ENCODE assay signal across 8 cellular contexts in genomic region chr7:48109848-48110663, GRCh38. TPM values are rescaled to one million over a fixed set of nuclear protein-coding genes. Genes with fewer than 3 reads are reported as not detected.
DNase-seq lines count a peak whose midpoint lies in the region; ATAC-seq and TF ChIP-seq lines count a peak whose summit lies in the region.

No MANE protein-coding gene starts in this region.

- no peak for DNase-seq in AG10803 (ENCODE audit: low read depth)
- DNase-seq in NCI-H2171 (lab: John Stamatoyannopoulos, UW): peak; percentile 33
- DNase-seq in activated CD4-positive, alpha-beta T cell treated with anti-CD3 and anti-CD28 coated beads, Interleukin-2, amount 10 ng/mL, durations not matched to agents 24 days and 14 days: peak; percentile 96
- no peak for DNase-seq in coronary artery (ENCODE audit: low spot score)
- peak; percentile 56 to 66 for DNase-seq in lung microvascular endothelial cell (ENCODE audit: low read depth in 2 of 2)
- peak; percentile 81 to 83 for DNase-seq in stimulated activated CD8-positive, alpha-beta memory T cell treated with anti-CD3 and anti-CD28 coated beads, Interleukin-2, amount 100 ng/mL, for 1 hour (ENCODE audit: low read depth in 2 of 2)

- no peaks in the 10 kb centered on the region for H3K27me3 Mint-ChIP-seq in activated CD4-positive, alpha-beta T cell treated with anti-CD3 and anti-CD28 coated beads, Interleukin-2, amount 10 ng/mL, durations not matched to agents 24 days and 14 days

- H3K4me3 ChIP-seq in AG10803 (ENCODE audit: low read length): no peak overlapping the region
- no peak overlapping the region for H3K4me3 ChIP-seq in coronary artery

- H3K9me3 Mint-ChIP-seq in activated CD4-positive, alpha-beta T cell treated with anti-CD3 and anti-CD28 coated beads, Interleukin-2, amount 10 ng/mL, durations not matched to agents 24 days and 14 days: no peaks in the 10 kb centered on the region

- TF ChIP-seq CTCF in AG10803 (conservative IDR thresholded peaks at IDR 0.05; ENCODE audit: low read length) (peak; percentile 100), coronary artery (IDR thresholded peaks at IDR 0.05) (peak; percentile 96)

- H3K36me3 Mint-ChIP-seq in activated CD4-positive, alpha-beta T cell treated with anti-CD3 and anti-CD28 coated beads, Interleukin-2, amount 10 ng/mL, durations not matched to agents 24 days and 14 days (ENCODE audit: low read depth): peaks cover 37% of the 10 kb centered on the region

- no peak overlapping the region for H3K27ac ChIP-seq in coronary artery

- peak overlapping the region; percentile 35 for H3K27ac Mint-ChIP-seq in activated CD4-positive, alpha-beta T cell treated with anti-CD3 and anti-CD28 coated beads, Interleukin-2, amount 10 ng/mL, durations not matched to agents 24 days and 14 days

- intact Hi-C loops in activated CD4-positive, alpha-beta T cell treated with anti-CD3 and anti-CD28 coated beads, Interleukin-2, amount 10 ng/mL, durations not matched to agents 24 days and 14 days (cut with micrococcal nuclease): loop anchor here (1.0 kb wide), 5 partner anchors 13 to 165 kb away; partner anchors contain the start of gene C7orf57

- ATAC-seq in GM18520 (IDR thresholded peaks at IDR 0.05; ENCODE audit: unreplicated experiment) (peak; percentile 88), HG03039 (IDR thresholded peaks at IDR 0.05; ENCODE audit: unreplicated experiment) (peak; percentile 84)

- peaks cover 11% of the 10 kb centered on the region for H3K4me1 Mint-ChIP-seq in activated CD4-positive, alpha-beta T cell treated with anti-CD3 and anti-CD28 coated beads, Interleukin-2, amount 10 ng/mL, durations not matched to agents 24 days and 14 days

- H3K4me3 Mint-ChIP-seq in activated CD4-positive, alpha-beta T cell treated with anti-CD3 and anti-CD28 coated beads, Interleukin-2, amount 10 ng/mL, durations not matched to agents 24 days and 14 days: no peak overlapping the region

RNA-seq across cellular contexts. Expression of gene UPP1, which starts 21.0 kb away (rescaled TPM):
- 61.5 and 64.2 TPM in 2 replicates for total RNA-seq in activated CD4-positive, alpha-beta T cell treated with anti-CD3 and anti-CD28 coated beads, Interleukin-2, amount 10 ng/mL, durations not matched to agents 24 days and 14 days
- 7.9 and 8.1 TPM in 2 replicates for total RNA-seq in lung microvascular endothelial cell

Comparison
In these comparisons a context has a peak if more than half of its experiments do, and no peak if none do; other contexts are left out.
1. DNase-seq: peak in NCI-H2171 (single experiment), activated CD4-positive, alpha-beta T cell treated with anti-CD3 and anti-CD28 coated beads, Interleukin-2, amount 10 ng/mL, durations not matched to agents 24 days and 14 days (single experiment), lung microvascular endothelial cell (2 of 2) and stimulated activated CD8-positive, alpha-beta memory T cell treated with anti-CD3 and anti-CD28 coated beads, Interleukin-2, amount 100 ng/mL, for 1 hour (2 of 2); none in AG10803 (single experiment) and coronary artery (single experiment).